1 cellular context compared by ENCODE assay signal in the genomic region with DNA sequence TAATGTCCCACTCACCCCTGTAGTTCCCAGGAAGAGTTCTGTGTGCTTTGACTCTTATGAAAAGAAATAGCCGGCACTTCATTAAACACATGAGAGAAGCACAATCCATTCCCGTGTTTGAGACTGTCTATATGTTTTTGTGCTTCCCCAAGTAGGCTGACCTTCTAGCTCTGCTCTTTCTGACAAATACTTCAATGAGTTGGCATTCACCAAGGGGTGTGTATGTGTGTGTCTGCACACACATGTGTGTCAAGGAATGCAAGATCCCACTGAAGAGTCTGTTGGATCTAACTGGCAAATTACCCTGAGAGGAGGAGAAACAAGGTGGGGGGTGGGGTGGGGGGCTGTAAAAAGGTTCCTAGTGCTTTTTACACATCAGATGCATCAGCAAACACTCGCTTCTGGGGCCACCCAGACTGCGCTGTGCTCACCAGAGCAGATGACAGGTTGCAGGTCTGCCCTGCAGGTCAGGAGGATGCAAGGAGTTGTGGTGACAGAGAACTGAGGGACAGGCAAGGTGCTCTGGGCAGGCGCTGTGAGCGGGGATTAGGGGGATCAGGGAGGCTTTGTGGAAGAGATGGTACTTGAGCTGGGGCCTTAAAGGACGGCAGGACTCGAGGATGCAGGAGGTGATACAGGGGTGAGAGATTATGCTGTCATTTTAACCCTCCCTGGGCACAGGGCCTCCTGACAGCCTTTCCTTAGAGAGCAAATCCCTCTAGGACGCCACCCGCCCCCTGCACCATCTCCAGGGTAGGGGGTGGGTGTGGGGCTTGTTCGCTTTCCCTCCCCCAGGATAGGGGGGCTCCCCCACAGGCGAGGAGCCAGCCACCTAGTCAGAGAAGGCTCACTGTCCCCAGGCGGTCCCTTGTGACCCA.
TF ChIP-seq lines count a peak whose summit lies in the region.

No MANE protein-coding gene starts in this region.

TF ChIP-seq in GM23338, 12 proteins besides CTCF, POLR2A, EP300 and RAD21 (continued from another document):
- TF ChIP-seq REST (IDR thresholded peaks at IDR 0.05; ENCODE audit: unreplicated experiment) (no peak), ZNF114 (CRISPR knock-in tag; IDR thresholded peaks at IDR 0.05) (no peak)
